19 cellular contexts compared by ENCODE assay signal in the genomic region with DNA sequence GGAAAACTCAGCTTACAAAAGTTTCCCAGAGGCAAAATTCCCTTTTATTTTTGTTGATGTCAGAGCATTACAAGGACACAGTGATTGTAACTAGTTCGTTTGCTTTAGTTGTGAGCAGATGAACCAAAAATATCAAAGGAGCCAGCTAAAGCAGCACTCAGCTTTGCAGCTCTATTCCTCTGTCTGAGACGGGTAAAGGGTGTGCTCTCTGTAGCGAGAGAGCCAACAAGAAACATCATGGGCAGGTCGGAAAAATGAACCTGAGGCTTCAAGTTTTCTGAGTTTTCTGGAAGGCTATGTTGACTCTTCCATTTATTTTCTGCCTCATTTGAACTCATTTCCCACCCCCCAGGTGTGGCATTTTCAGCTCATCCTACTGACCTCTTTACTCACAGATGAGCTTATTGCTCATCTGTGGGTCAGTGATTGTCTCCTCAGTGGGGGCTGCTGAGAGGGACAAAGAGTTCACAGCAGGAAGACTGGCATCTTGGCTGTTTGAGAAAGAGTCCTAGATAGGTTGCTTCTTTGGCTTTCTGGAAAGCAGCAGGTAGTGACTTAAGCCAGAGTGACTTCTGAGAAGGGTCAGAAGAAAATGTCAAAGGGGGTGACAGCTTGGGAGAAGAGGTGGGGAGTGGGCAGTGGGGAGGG.
"Had no signal": no experiment of that assay in that cellular context is flagged by ENCODE, and none has a peak within 500 bp of the region (broad histone marks: within the 10 kb centered on the region; RNA-seq: fewer than 3 reads in every experiment).

No MANE protein-coding gene starts in this region.

- H3K9ac ChIP-seq: parathyroid adenoma had no signal

- H3K9me3 Mint-ChIP-seq: activated CD4-positive, alpha-beta T cell treated with anti-CD3 and anti-CD28 coated beads, Interleukin-2, amount 10 ng/mL, durations not matched to agents 7 days and 5 days; activated naive CD4-positive, alpha-beta T cell treated with anti-CD3 and anti-CD28 coated beads for 36 hours; activated T-cell treated with anti-CD3 and anti-CD28 coated beads, Interleukin-2, amount 50 U/mL, for 24 hours; activated T-helper 2 cell treated with anti-CD3 and anti-CD28 coated beads, Interferon-gamma antibody, Interleukin-2, Interleukin-4, amounts not matched to agents 10 μg/mL and 5 μg/mL and 100 μg/mL, durations not matched to agents 14 hours and 24 hours and 36 hours; naive thymus-derived CD8-positive, alpha-beta T cell; stimulated activated effector memory CD8-positive, alpha-beta T cell treated with anti-CD3 and anti-CD28 coated beads, Interleukin-12 subunit alpha, Interleukin-12 subunit beta, amount 100 ng/mL, for 72 hours had no signal

- H3K36me3 ChIP-seq: neutrophil, sigmoid colon, thoracic aorta, upper lobe of left lung had no signal

- H3K4me3 ChIP-seq: body of pancreas, sigmoid colon, thoracic aorta, upper lobe of left lung had no signal

- H3K27me3 ChIP-seq: body of pancreas, sigmoid colon, upper lobe of left lung had no signal

- H3K4me1 ChIP-seq: body of pancreas, parathyroid adenoma, sigmoid colon, upper lobe of left lung had no signal

- H3K27ac ChIP-seq: body of pancreas, neutrophil, parathyroid adenoma, sigmoid colon, thoracic aorta, upper lobe of left lung had no signal

- H3K9me3 ChIP-seq: body of pancreas, neutrophil, sigmoid colon, thoracic aorta, upper lobe of left lung had no signal

- H3K4me1 Mint-ChIP-seq: stimulated activated effector memory CD8-positive, alpha-beta T cell treated with anti-CD3 and anti-CD28 coated beads, Interleukin-12 subunit alpha, Interleukin-12 subunit beta, amount 100 ng/mL, for 72 hours had no signal

- H3K36me3 Mint-ChIP-seq: naive thymus-derived CD8-positive, alpha-beta T cell; stimulated activated effector memory CD8-positive, alpha-beta T cell treated with anti-CD3 and anti-CD28 coated beads, Interleukin-12 subunit alpha, Interleukin-12 subunit beta, amount 100 ng/mL, for 72 hours had no signal

- H3K27ac Mint-ChIP-seq: activated CD4-positive, alpha-beta T cell treated with anti-CD3 and anti-CD28 coated beads, Interleukin-2, amount 10 ng/mL, durations not matched to agents 7 days and 5 days; activated CD8-positive, alpha-beta T cell treated with anti-CD3 and anti-CD28 coated beads, Interleukin-2, amount 10 ng/mL, durations not matched to agents 7 days and 5 days; activated naive CD4-positive, alpha-beta T cell treated with anti-CD3 and anti-CD28 coated beads for 36 hours; activated T-cell treated with anti-CD3 and anti-CD28 coated beads, Interleukin-2, amount 50 U/mL, for 24 hours; activated T-helper 2 cell treated with anti-CD3 and anti-CD28 coated beads, Interferon-gamma antibody, Interleukin-2, Interleukin-4, amounts not matched to agents 10 μg/mL and 5 μg/mL and 100 μg/mL, durations not matched to agents 14 hours and 24 hours and 36 hours; stimulated activated effector memory CD8-positive, alpha-beta T cell treated with anti-CD3 and anti-CD28 coated beads, Interleukin-12 subunit alpha, Interleukin-12 subunit beta, amount 100 ng/mL, for 72 hours had no signal

- H2AFZ ChIP-seq: parathyroid adenoma had no signal

- DNase-seq: activated CD4-positive, alpha-beta T cell treated with anti-CD3 and anti-CD28 coated beads, Interleukin-2, amount 10 ng/mL, durations not matched to agents 7 days and 5 days; activated CD8-positive, alpha-beta T cell treated with anti-CD3 and anti-CD28 coated beads, Interleukin-2, amount 10 ng/mL, durations not matched to agents 7 days and 5 days; activated naive CD4-positive, alpha-beta T cell treated with anti-CD3 and anti-CD28 coated beads for 36 hours; activated T-cell treated with anti-CD3 and anti-CD28 coated beads, Interleukin-2, amount 50 U/mL, for 24 hours; body of pancreas; foreskin melanocyte; glutamatergic neuron; hippocampal formation; left cardiac atrium; naive thymus-derived CD8-positive, alpha-beta T cell; sigmoid colon; stimulated activated CD4-positive, alpha-beta T cell treated with anti-CD3 and anti-CD28 coated beads, Interleukin-4, amount 100 ng/mL, for 24 hours; upper lobe of left lung had no signal

- ATAC-seq: activated CD4-positive, CD25-positive, alpha-beta regulatory T cell treated with anti-CD3 and anti-CD28 coated beads, Interleukin-2, amount 50 U/mL, for 24 hours; activated CD8-positive, alpha-beta T cell treated with anti-CD3 and anti-CD28 coated beads, Interleukin-2, amount 10 ng/mL, durations not matched to agents 7 days and 5 days; body of pancreas; left cardiac atrium; naive thymus-derived CD8-positive, alpha-beta T cell; stimulated activated effector memory CD8-positive, alpha-beta T cell treated with anti-CD3 and anti-CD28 coated beads, Interleukin-12 subunit alpha, Interleukin-12 subunit beta, amount 100 ng/mL, for 72 hours had no signal

- H3K4me3 Mint-ChIP-seq: activated CD4-positive, alpha-beta T cell treated with anti-CD3 and anti-CD28 coated beads, Interleukin-2, amount 10 ng/mL, durations not matched to agents 7 days and 5 days; activated CD8-positive, alpha-beta T cell treated with anti-CD3 and anti-CD28 coated beads, Interleukin-2, amount 10 ng/mL, durations not matched to agents 7 days and 5 days; activated naive CD4-positive, alpha-beta T cell treated with anti-CD3 and anti-CD28 coated beads for 36 hours; activated T-cell treated with anti-CD3 and anti-CD28 coated beads, Interleukin-2, amount 50 U/mL, for 24 hours; naive thymus-derived CD8-positive, alpha-beta T cell; stimulated activated effector memory CD8-positive, alpha-beta T cell treated with anti-CD3 and anti-CD28 coated beads, Interleukin-12 subunit alpha, Interleukin-12 subunit beta, amount 100 ng/mL, for 72 hours had no signal

- H3K79me2 ChIP-seq: parathyroid adenoma had no signal
